1 cellular context compared by ENCODE assay signal in genomic region chr18:55790296-55790695, GRCh38.
TF ChIP-seq lines count a peak whose summit lies in the region.

No MANE protein-coding gene starts in this region.

TF ChIP-seq in IMR-90, 13 proteins besides CTCF, POLR2A, EP300 and RAD21 (continued from another document):
- TF ChIP-seq USF2 (IDR thresholded peaks at IDR 0.05; ENCODE audit: low read depth, low read length): no peak
TF ChIP-seq in IMR-90: peak in this region for 1.
